8 cellular contexts compared by ENCODE assay signal in genomic region chr2:112055110-112055832, GRCh38. TPM values are rescaled to one million over a fixed set of nuclear protein-coding genes. Genes with fewer than 3 reads are reported as not detected.
DNase-seq lines count a peak whose midpoint lies in the region; ATAC-seq, FAIRE-seq and TF ChIP-seq lines count a peak whose summit lies in the region.

A gene with protein sequence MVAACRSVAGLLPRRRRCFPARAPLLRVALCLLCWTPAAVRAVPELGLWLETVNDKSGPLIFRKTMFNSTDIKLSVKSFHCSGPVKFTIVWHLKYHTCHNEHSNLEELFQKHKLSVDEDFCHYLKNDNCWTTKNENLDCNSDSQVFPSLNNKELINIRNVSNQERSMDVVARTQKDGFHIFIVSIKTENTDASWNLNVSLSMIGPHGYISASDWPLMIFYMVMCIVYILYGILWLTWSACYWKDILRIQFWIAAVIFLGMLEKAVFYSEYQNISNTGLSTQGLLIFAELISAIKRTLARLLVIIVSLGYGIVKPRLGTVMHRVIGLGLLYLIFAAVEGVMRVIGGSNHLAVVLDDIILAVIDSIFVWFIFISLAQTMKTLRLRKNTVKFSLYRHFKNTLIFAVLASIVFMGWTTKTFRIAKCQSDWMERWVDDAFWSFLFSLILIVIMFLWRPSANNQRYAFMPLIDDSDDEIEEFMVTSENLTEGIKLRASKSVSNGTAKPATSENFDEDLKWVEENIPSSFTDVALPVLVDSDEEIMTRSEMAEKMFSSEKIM (plus strand): TSS chr2:112055269. CDS start chr2:112055592, 323 bp downstream.

- no peak for TF ChIP-seq CTCF in AG09319 (IDR thresholded peaks at IDR 0.05; ENCODE audit: low read depth, low read length)
- no peak for TF ChIP-seq CTCF in activated B cell treated with CpG ODN at 0.5 μM for 24 hours (IDR thresholded peaks at IDR 0.05)
- TF ChIP-seq CTCF in kidney (IDR thresholded peaks at IDR 0.05; ENCODE audit: borderline replicate concordance, extremely low read depth, insufficient read depth), result no peak

- POLR2A ChIA-PET in activated B cell treated with CpG ODN at 0.5 μM for 24 hours (lab: Charles Lee), result interaction anchor here (0.5 to 2.6 kb wide), 9 partner anchors 8 to 1120 kb away, joined by 3 to 33 read pairs (median 5); partner anchors contain the start of genes ANAPC1 and ZC3H8

- intact Hi-C loops in activated B cell treated with CpG ODN at 0.5 μM for 24 hours (cut with micrococcal nuclease) (loop anchor here (1.0 to 10.0 kb wide), 9 partner anchors 32 to 1378 kb away; partner anchors contain the start of genes BCL2L11, BUB1, PSD4 and TTL), kidney (cut with DNase I) (no loop called here)

- peak within 1 kb of the TSS; percentile 96 to 100 for H3K27ac ChIP-seq in kidney (ENCODE audit: low read depth in 2 of 2, low read length in 2 of 2)

- peak within 1 kb of the TSS; percentile 96 for H3K4me3 Mint-ChIP-seq in activated B cell treated with CpG ODN at 0.5 μM for 24 hours

- H3K4me3 ChIP-seq in kidney (ENCODE audit: low read length in 2 of 2), result peak within 1 kb of the TSS; percentile 82 to 90

- peaks cover 8 to 14% of the 10 kb centered on the region in 2 donors for H3K4me1 ChIP-seq in kidney (ENCODE audit: control insufficient read depth in 1 of 2, insufficient read depth in 1 of 2, low read depth in 1 of 2, low read length in 2 of 2)

- CTCF ChIA-PET in activated B cell treated with CpG ODN at 0.5 μM for 24 hours (lab: Charles Lee), result interaction anchor here (1.2 kb wide), 1 partner anchor 168 kb away, joined by 5 read pairs; no protein-coding TSS in a partner anchor

- peaks cover 39% of the 10 kb centered on the region for H3K4me1 Mint-ChIP-seq in activated B cell treated with CpG ODN at 0.5 μM for 24 hours

- no peaks in the 10 kb centered on the region for H3K9me3 ChIP-seq in kidney (ENCODE audit: control insufficient read depth in 1 of 2, low read length in 2 of 2)

- no peaks in the 10 kb centered on the region for H3K36me3 ChIP-seq in kidney (ENCODE audit: control insufficient read depth in 1 of 2, insufficient read depth in 2 of 2, low read length in 2 of 2)

- peak within 1 kb of the TSS; percentile 97 for H3K27ac Mint-ChIP-seq in activated B cell treated with CpG ODN at 0.5 μM for 24 hours

- H3K9me3 Mint-ChIP-seq in activated B cell treated with CpG ODN at 0.5 μM for 24 hours, result no peaks in the 10 kb centered on the region

- DNase-seq in AG09319 (ENCODE audit: extremely low read depth, low read depth) (peak; percentile 98), NCI-H345 (lab: John Stamatoyannopoulos, UW) (peak; percentile 98), activated B cell treated with CpG ODN at 0.5 μM for 24 hours (peak; percentile 87), cerebellar cortex (ENCODE audit: low spot score) (peak; percentile 96), kidney (peak; percentile 100)
- DNase-seq in stimulated activated CD4-positive, alpha-beta T cell treated with anti-CD3 and anti-CD28 coated beads, Interleukin-15, amount 100 ng/mL, for 24 hours, result peak; percentile 98

- ATAC-seq in GM19023 (IDR thresholded peaks at IDR 0.05; ENCODE audit: unreplicated experiment) (peak; percentile 55), HG03196 (IDR thresholded peaks at IDR 0.05; ENCODE audit: unreplicated experiment) (peak; percentile 59), activated B cell treated with CpG ODN at 0.5 μM for 24 hours (ENCODE audit: low read depth) (peak; percentile 22)

- no peaks in the 10 kb centered on the region for H3K27me3 Mint-ChIP-seq in activated B cell treated with CpG ODN at 0.5 μM for 24 hours

- peaks cover 24% of the 10 kb centered on the region for H3K36me3 Mint-ChIP-seq in activated B cell treated with CpG ODN at 0.5 μM for 24 hours (ENCODE audit: low read depth)

- FAIRE-seq in kidney (lab: Jason Lieb, UNC), result no peak

- H3K9ac ChIP-seq in kidney (ENCODE audit: low read length in 2 of 2), result peak within 1 kb of the TSS; percentile 2 to 75

RNA-seq across cellular contexts. Expression of the gene that starts here (rescaled TPM):
- 19.8 and 20.0 TPM in 2 replicates for total RNA-seq in activated B cell treated with CpG ODN at 0.5 μM for 24 hours
- total RNA-seq in kidney, result 21.9 TPM
- polyA plus RNA-seq in kidney (ENCODE audit: insufficient read depth, low read depth, low replicate concordance), result 6.5 TPM

Comparison
In these comparisons a context has a peak if more than half of its experiments do, and no peak if none do; other contexts are left out.
1. Peak in every context shown above with its lines: DNase-seq, ATAC-seq, H3K4me3 ChIP-seq and H3K27ac ChIP-seq.